ENCODE assay signal across 16 cellular contexts in the genomic region with DNA sequence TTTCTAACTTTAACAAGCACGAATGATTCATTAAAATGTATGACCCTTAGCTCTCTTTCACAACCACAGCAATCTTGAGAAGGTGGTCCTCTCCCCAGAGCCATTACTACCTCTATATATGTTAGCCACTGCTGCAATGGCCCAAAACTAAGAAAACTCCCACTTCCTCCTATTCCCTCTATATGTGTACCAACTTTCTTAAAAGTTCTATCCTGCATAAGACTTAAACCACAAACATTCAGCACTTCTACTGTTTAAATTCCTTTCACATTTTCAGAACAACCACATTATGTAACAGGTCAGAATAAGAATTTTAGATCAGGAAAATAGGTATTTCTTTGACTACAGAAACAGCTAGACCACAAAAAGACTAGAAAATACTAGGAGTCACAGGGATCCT. TPM values are rescaled to one million over a fixed set of nuclear protein-coding genes. Genes with fewer than 3 reads are reported as not detected.
DNase-seq lines count a peak whose midpoint lies in the region.
"Had no signal": no experiment of that assay in that cellular context is flagged by ENCODE, and none has a peak within 500 bp of the region (broad histone marks: within the 10 kb centered on the region; RNA-seq: fewer than 3 reads in every experiment).

No MANE protein-coding gene starts in this region.

- H3K4me3 ChIP-seq in skeletal muscle satellite cell (ENCODE audit: low read length), result no peak overlapping the region
- H3K4me3 ChIP-seq: Peyer's patch had no signal

- peak overlapping the region; percentile 91 for H3K27ac Mint-ChIP-seq in activated T-cell treated with anti-CD3 and anti-CD28 coated beads, Interleukin-2, amount 50 U/mL, for 24 hours

- no peaks in the 10 kb centered on the region for H3K9me3 Mint-ChIP-seq in activated T-cell treated with anti-CD3 and anti-CD28 coated beads, Interleukin-2, amount 50 U/mL, for 24 hours
- H3K9me3 Mint-ChIP-seq: central memory CD8-positive, alpha-beta T cell; stimulated activated naive CD8-positive, alpha-beta T cell treated with anti-CD3 and anti-CD28 coated beads, Interleukin-15, Interleukin-2, amounts not matched to agents 100 ng/mL and 50 ng/mL, for 24 hours had no signal

- no peak for DNase-seq in activated T-cell treated with anti-CD3 and anti-CD28 coated beads, Interleukin-2, amount 50 U/mL, for 24 hours
- no peak for DNase-seq in activated T-cell treated with anti-CD3 and anti-CD28 coated beads, Interleukin-2, amount 50 U/mL, for 1 hour
- DNase-seq in KBM-7, result peak; percentile 26
- DNase-seq in amniotic epithelial cell (ENCODE audit: low read depth), result peak; percentile 73
- no peak for DNase-seq in retina
- DNase-seq in HuH-7 (ENCODE audit: low spot score), result no peak
- DNase-seq in foreskin melanocyte, result no peak
- DNase-seq: activated CD4-positive, alpha-beta T cell treated with anti-CD3 and anti-CD28 coated beads, Interleukin-2, amount 50 U/mL, for 1 hour; BE2C; midbrain; NCI-H1417; Peyer's patch had no signal

- H3K27me3 ChIP-seq in skeletal muscle satellite cell (ENCODE audit: control insufficient read depth, insufficient read depth, low read length), result no peaks in the 10 kb centered on the region
- H3K27me3 ChIP-seq: BE2C, Peyer's patch had no signal

- peaks cover 14% of the 10 kb centered on the region for H3K36me3 ChIP-seq in skeletal muscle satellite cell (ENCODE audit: insufficient read depth, low read length)

- in situ Hi-C loops in KBM-7 (cut with MboI; ENCODE audit: low pct_unique_long_range_greater_than_20kb, low sequenced_read_pairs), result no loop called here

- no peak overlapping the region for H3K4me3 Mint-ChIP-seq in activated T-cell treated with anti-CD3 and anti-CD28 coated beads, Interleukin-2, amount 50 U/mL, for 24 hours
- H3K4me3 Mint-ChIP-seq: central memory CD8-positive, alpha-beta T cell had no signal

- peaks cover 50% of the 10 kb centered on the region for H3K4me1 ChIP-seq in skeletal muscle satellite cell (ENCODE audit: control insufficient read depth, insufficient read depth, low read length)

- H3K9me3 ChIP-seq in skeletal muscle satellite cell (replicated peaks; ENCODE audit: low read length), result no peaks in the 10 kb centered on the region
- H3K9me3 ChIP-seq: BE2C, Peyer's patch had no signal

- peaks cover 24% of the 10 kb centered on the region for H3K36me3 Mint-ChIP-seq in activated T-cell treated with anti-CD3 and anti-CD28 coated beads, Interleukin-2, amount 50 U/mL, for 24 hours (ENCODE audit: low read depth)

- no peak overlapping the region for H3K9ac ChIP-seq in skeletal muscle satellite cell (ENCODE audit: low read depth, low read length)

- H3K4me1 Mint-ChIP-seq in activated T-cell treated with anti-CD3 and anti-CD28 coated beads, Interleukin-2, amount 50 U/mL, for 24 hours (ENCODE audit: low read depth), result peaks cover 65% of the 10 kb centered on the region

- H3K4me2 ChIP-seq in skeletal muscle satellite cell (ENCODE audit: low read length), result peak overlapping the region; percentile 6

- H3K27me3 Mint-ChIP-seq in activated T-cell treated with anti-CD3 and anti-CD28 coated beads, Interleukin-2, amount 50 U/mL, for 24 hours, result no peaks in the 10 kb centered on the region
- H3K27me3 Mint-ChIP-seq: central memory CD8-positive, alpha-beta T cell; stimulated activated naive CD8-positive, alpha-beta T cell treated with anti-CD3 and anti-CD28 coated beads, Interleukin-15, Interleukin-2, amounts not matched to agents 100 ng/mL and 50 ng/mL, for 24 hours had no signal

RNA-seq across cellular contexts. Expression of a gene that starts 36.2 kb away (rescaled TPM):
- 13.3 and 16.2 TPM in 2 replicates for total RNA-seq in skeletal muscle satellite cell (2012; rRNA removed)

RNA-seq across cellular contexts. Expression of a gene that starts 57.0 kb away (rescaled TPM):
- 0.66 TPM in 1 of 2 replicates, not detected in the other for total RNA-seq in skeletal muscle satellite cell (2012; rRNA removed)
- total RNA-seq: glomerular endothelial cell, Peyer's patch had no signal

Comparison
In these comparisons a context has a peak if more than half of its experiments do, and no peak if none do; other contexts are left out.
1. DNase-seq: peak in KBM-7 (single experiment) and amniotic epithelial cell (single experiment); none in activated T-cell treated with anti-CD3 and anti-CD28 coated beads, Interleukin-2, amount 50 U/mL, for 24 hours (single experiment), activated T-cell treated with anti-CD3 and anti-CD28 coated beads, Interleukin-2, amount 50 U/mL, for 1 hour (single experiment), retina (single experiment), HuH-7 (single experiment) and foreskin melanocyte (single experiment).